7 cellular contexts compared by ENCODE assay signal in the genomic region with DNA sequence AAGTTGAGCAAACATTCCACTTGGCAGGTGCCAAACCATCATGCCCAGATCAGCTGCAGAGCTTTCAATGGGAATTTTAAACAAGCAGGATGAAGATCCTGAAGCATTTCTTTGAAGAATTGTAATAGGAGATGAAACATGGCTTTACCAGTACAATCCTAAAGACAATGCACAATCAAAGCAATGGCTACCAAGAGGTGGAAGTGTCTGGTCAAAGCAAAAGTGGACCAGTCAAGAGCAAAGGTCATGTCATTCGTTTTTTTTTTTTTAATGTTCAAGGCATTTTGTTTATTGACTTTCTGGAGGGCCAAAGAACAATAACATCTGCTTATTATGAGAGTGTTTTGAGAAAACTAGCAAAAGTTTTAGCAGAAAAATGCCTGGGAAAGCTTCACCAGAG.
"Had no signal": no experiment of that assay in that cellular context is flagged by ENCODE, and none has a peak within 500 bp of the region (broad histone marks: within the 10 kb centered on the region; RNA-seq: fewer than 3 reads in every experiment).

No MANE protein-coding gene starts in this region.

- H3K9me3 Mint-ChIP-seq: IgD-negative memory B cell had no signal

- H3K27ac ChIP-seq: GM23248 had no signal

- H3K9me3 ChIP-seq: HAP-1 had no signal

- H3K27me3 Mint-ChIP-seq: IgD-negative memory B cell had no signal

- H3K36me3 Mint-ChIP-seq: IgD-negative memory B cell had no signal

- DNase-seq: GM23248, GOT3, H7, KBM-7 had no signal

- H3K27ac Mint-ChIP-seq: IgD-negative memory B cell had no signal

- H3K4me3 ChIP-seq: GM23248, HAP-1 had no signal

- ATAC-seq: HCT116 had no signal
